2 cellular contexts compared by ENCODE assay signal in genomic region chr15:51874751-51875644, GRCh38.
TF ChIP-seq lines count a peak whose summit lies in the region.

No MANE protein-coding gene starts in this region.

TF ChIP-seq in IMR-90, 13 proteins besides CTCF, POLR2A, EP300 and RAD21:
- TF ChIP-seq ELK1 (IDR thresholded peaks at IDR 0.05; ENCODE audit: borderline replicate concordance, low read depth, low read length): no peak
- TF ChIP-seq CEBPB (IDR thresholded peaks at IDR 0.05; ENCODE audit: low read depth, low read length): peak; percentile 83
- no peak for TF ChIP-seq MXI1 (IDR thresholded peaks at IDR 0.05; ENCODE audit: borderline replicate concordance, low read depth, low read length)
- peak; percentile 37; the same call in 1 of the 2 replicates for TF ChIP-seq MAFK (IDR thresholded peaks at IDR 0.05; ENCODE audit: low read depth, low read length)
- no peak for TF ChIP-seq RFX5 (IDR thresholded peaks at IDR 0.05; ENCODE audit: low read depth, low read length)
- TF ChIP-seq FOS (IDR thresholded peaks at IDR 0.05; ENCODE audit: low read depth, low read length): peak; percentile 94
- peak; percentile 26; the same call in 1 of the 2 replicates for TF ChIP-seq MAZ (IDR thresholded peaks at IDR 0.05; ENCODE audit: borderline replicate concordance, low read depth, low read length)
- no peak for TF ChIP-seq USF2 (IDR thresholded peaks at IDR 0.05; ENCODE audit: low read depth, low read length)
- TF ChIP-seq RCOR1 (IDR thresholded peaks at IDR 0.05; ENCODE audit: insufficient replicate concordance, low read length): peak; percentile 82
- peak; percentile 42; the same call in 1 of the 2 replicates for TF ChIP-seq BHLHE40 (IDR thresholded peaks at IDR 0.05; ENCODE audit: low read depth, low read length)
- TF ChIP-seq NFE2L2 (IDR thresholded peaks at IDR 0.05; ENCODE audit: low read depth, low read length): peak; percentile 70
- TF ChIP-seq SMC3 (IDR thresholded peaks at IDR 0.05; ENCODE audit: low read depth, low read length): no peak
- no peak for TF ChIP-seq CHD1 (IDR thresholded peaks at IDR 0.05; ENCODE audit: low read depth, low read length)
TF ChIP-seq in IMR-90: peak in this region for 7.

TF ChIP-seq in K562, 482 proteins besides CTCF, POLR2A, EP300 and RAD21:
- TF ChIP-seq TAL1 (IDR thresholded peaks at IDR 0.05) (no peak), WHSC1 (IDR thresholded peaks at IDR 0.05; ENCODE audit: low read length) (no peak), ZNF511 (CRISPR knock-in tag; IDR thresholded peaks at IDR 0.05) (peak; percentile 72; the same call in 1 of the 2 replicates), ELK3 (CRISPR knock-in tag; IDR thresholded peaks at IDR 0.05) (no peak), CTBP1 (IDR thresholded peaks at IDR 0.05; ENCODE audit: borderline replicate concordance) (peak; percentile 46; the same call in 1 of the 2 replicates), TAF7 (tag; IDR thresholded peaks at IDR 0.05) (no peak), ELF4 (CRISPR knock-in tag; IDR thresholded peaks at IDR 0.05) (no peak), CHD2 (IDR thresholded peaks at IDR 0.05; ENCODE audit: low read depth, low read length) (no peak), ATF3 (IDR thresholded peaks at IDR 0.05) (peak; percentile 25; the same call in 1 of the 2 replicates), ATF3 (CRISPR knock-in tag; conservative IDR thresholded peaks at IDR 0.05) (no peak), HDAC2 (IDR thresholded peaks at IDR 0.05) (0 out of 2 replicates have a peak, but pooled peaks have one; percentile 32), ZBTB9 (CRISPR knock-in tag; IDR thresholded peaks at IDR 0.05) (no peak), CREB1 (IDR thresholded peaks at IDR 0.05) (no peak), CREB1 (CRISPR knock-in tag; IDR thresholded peaks at IDR 0.05) (no peak), HMBOX1 (IDR thresholded peaks at IDR 0.05) (peak; percentile 86; the same call in 1 of the 2 replicates), SRF (CRISPR knock-in tag; IDR thresholded peaks at IDR 0.05) (peak in 1 of 2 experiments; percentile 39; a peak in 1 of 4 replicates), DLX4 (CRISPR knock-in tag; IDR thresholded peaks at IDR 0.05) (no peak), PCBP1 (IDR thresholded peaks at IDR 0.05; ENCODE audit: low read depth, low read length, poor library complexity, severe bottlenecking) (no peak), JUND (IDR thresholded peaks at IDR 0.05; ENCODE audit: borderline replicate concordance, low read depth, low read length) (peak; percentile 74), JUND (tag; IDR thresholded peaks at IDR 0.05; ENCODE audit: borderline replicate concordance, low read depth, low read length) (peak; percentile 36; the same call in 1 of the 3 replicates), DPF2 (IDR thresholded peaks at IDR 0.05) (peak; percentile 61; the same call in 1 of the 2 replicates), RFX5 (IDR thresholded peaks at IDR 0.05; ENCODE audit: low read depth, low read length) (no peak), ARID1B (IDR thresholded peaks at IDR 0.05) (0 out of 2 replicates have a peak, but pooled peaks have one; percentile 22), FOSL1 (tag; conservative IDR thresholded peaks at IDR 0.05) (peak; percentile 75), MAFG (tag; conservative IDR thresholded peaks at IDR 0.05) (peak; percentile 37; the same call in 1 of the 2 replicates), MYBL2 (IDR thresholded peaks at IDR 0.05; ENCODE audit: low read depth) (no peak), MYBL2 (CRISPR knock-in tag; IDR thresholded peaks at IDR 0.05; ENCODE audit: borderline replicate concordance) (no peak), ZNF316 (IDR thresholded peaks at IDR 0.05) (peak; percentile 43; the same call in 1 of the 2 replicates), CHD4 (IDR thresholded peaks at IDR 0.05; ENCODE audit: insufficient read depth, insufficient replicate concordance, low read depth, low read length, poor library complexity, severe bottlenecking) (no peak), ZNF384 (IDR thresholded peaks at IDR 0.05; ENCODE audit: low read depth, low read length) (no peak), NFE2 (IDR thresholded peaks at IDR 0.05; ENCODE audit: low read depth) (peak; percentile 83), C11orf30 (IDR thresholded peaks at IDR 0.05; ENCODE audit: low read depth) (peak; percentile 76), SMARCA4 (IDR thresholded peaks at IDR 0.05) (peak; percentile 45), L3MBTL2 (IDR thresholded peaks at IDR 0.05) (0 out of 2 replicates have a peak, but pooled peaks have one; percentile 15), ZNF551 (CRISPR knock-in tag; IDR thresholded peaks at IDR 0.05) (no peak), YY1 (IDR thresholded peaks at IDR 0.05; ENCODE audit: borderline replicate concordance in 1 of 3, control insufficient read depth in 1 of 3, extremely low read depth in 1 of 3, insufficient read depth in 3 of 3, insufficient read length in 1 of 3, insufficient replicate concordance in 2 of 3, low read depth in 1 of 3, low read length in 2 of 3) (peak in 1 of 3 experiments; percentile 12)
